In genomic region chr2:46164581-46165301, GRCh38 we compare ENCODE assay signal across 8 cellular contexts.
DNase-seq lines count a peak whose midpoint lies in the region; ATAC-seq and TF ChIP-seq lines count a peak whose summit lies in the region.

No MANE protein-coding gene starts in this region.

- TF ChIP-seq EP300 in gastroesophageal sphincter (IDR thresholded peaks at IDR 0.05), result no peak

- H3K36me3 Mint-ChIP-seq in osteocyte (ENCODE audit: unreplicated experiment), result peaks cover 2% of the 10 kb centered on the region

- no peak overlapping the region for H3K4me3 ChIP-seq in SJCRH30
- H3K4me3 ChIP-seq in gastroesophageal sphincter, result no peak overlapping the region

- no peaks in the 10 kb centered on the region for H3K27me3 Mint-ChIP-seq in osteocyte (ENCODE audit: unreplicated experiment)

- no peaks in the 10 kb centered on the region for H3K9me3 Mint-ChIP-seq in osteocyte (ENCODE audit: unreplicated experiment)

- DNase-seq in AG08395 (ENCODE audit: low spot score), result peak; percentile 96
- DNase-seq in SJCRH30, result peak; percentile 49 to 63
- DNase-seq in osteocyte (ENCODE audit: extremely low spot score, unreplicated experiment), result no peak
- DNase-seq in GM10266 (ENCODE audit: extremely low spot score), result no peak
- no peak for DNase-seq in OCI-M2 (lab: John Stamatoyannopoulos, UW; ENCODE audit: unreplicated experiment)

- TF ChIP-seq POLR2A in gastroesophageal sphincter (IDR thresholded peaks at IDR 0.05), result no peak

- H3K4me1 ChIP-seq in SJCRH30 (peaks cover 15% of the 10 kb centered on the region), gastroesophageal sphincter (peaks cover 0 to 42% (median 19%) of the 10 kb centered on the region in 3 donors)

- ATAC-seq in gastroesophageal sphincter (peak; percentile 83), HG02973 (IDR thresholded peaks at IDR 0.05; ENCODE audit: unreplicated experiment) (no peak), GM19467 (IDR thresholded peaks at IDR 0.05; ENCODE audit: unreplicated experiment) (no peak)

- WGBS in gastroesophageal sphincter (ENCODE audit: low coverage in 1 of 2), 2 donors, result 25 to 49% methylated on average over 5 to 7 of the region's 10 CpGs

- H3K27me3 ChIP-seq in SJCRH30 (no peaks in the 10 kb centered on the region), gastroesophageal sphincter (no peaks in the 10 kb centered on the region)

- H3K36me3 ChIP-seq in SJCRH30, result peaks cover 1% of the 10 kb centered on the region; the same call in 1 of the 2 replicates
- peaks cover 0 to 19% of the 10 kb centered on the region in 2 donors for H3K36me3 ChIP-seq in gastroesophageal sphincter

- peak overlapping the region; percentile 52 for H3K27ac Mint-ChIP-seq in osteocyte (ENCODE audit: unreplicated experiment)

- TF ChIP-seq CTCF in gastroesophageal sphincter (IDR thresholded peaks at IDR 0.05) (no peak), osteocyte (IDR thresholded peaks at IDR 0.05) (no peak), GM10266 (IDR thresholded peaks at IDR 0.05; ENCODE audit: control insufficient read depth, insufficient read depth, low read depth, missing control alignments) (no peak)

- no peak overlapping the region for H3K27ac ChIP-seq in SJCRH30
- peak overlapping the region in 3 of 4 donors; percentile 59 to 73 (median 71) for H3K27ac ChIP-seq in gastroesophageal sphincter

- peaks cover 17% of the 10 kb centered on the region for H3K4me1 Mint-ChIP-seq in osteocyte (ENCODE audit: unreplicated experiment)

- H3K9me3 ChIP-seq in SJCRH30 (replicated peaks) (no peaks in the 10 kb centered on the region), gastroesophageal sphincter (no peaks in the 10 kb centered on the region)

- no peak overlapping the region for H3K4me3 Mint-ChIP-seq in osteocyte (ENCODE audit: unreplicated experiment)

Comparison
In these comparisons a context has a peak if more than half of its experiments do, and no peak if none do; other contexts are left out.
1. DNase-seq: peak in AG08395 (single experiment) and SJCRH30 (2 of 2); none in osteocyte (single experiment), GM10266 (single experiment) and OCI-M2 (single experiment).